ENCODE assay signal across 31 cellular contexts in the genomic region with DNA sequence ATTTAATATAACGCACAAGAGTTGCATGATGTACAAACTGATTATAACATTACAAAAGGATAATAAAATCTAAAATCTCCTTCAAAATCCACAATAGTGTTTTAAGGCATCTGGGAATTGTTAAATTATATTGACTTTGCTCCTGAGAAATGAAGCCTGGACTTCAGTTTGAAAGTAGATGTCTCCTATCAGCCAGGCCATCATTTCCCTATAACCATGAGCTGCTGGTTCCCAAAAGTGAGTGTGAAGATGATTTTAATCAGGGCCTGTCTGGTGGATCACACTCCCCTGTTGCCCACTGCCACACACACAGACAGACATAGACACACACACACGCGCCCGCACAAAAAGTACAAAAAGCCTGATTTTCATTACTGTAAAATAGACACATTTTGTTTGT.
"Had no signal": no experiment of that assay in that cellular context is flagged by ENCODE, and none has a peak within 500 bp of the region (broad histone marks: within the 10 kb centered on the region; RNA-seq: fewer than 3 reads in every experiment).

No MANE protein-coding gene starts in this region.

- H3K36me3 ChIP-seq: neural progenitor cell, ovary, right lobe of liver, sigmoid colon, spleen, suprapubic skin, tibial artery, transverse colon, upper lobe of right lung, uterus had no signal

- H3K4me1 ChIP-seq: neural progenitor cell, parathyroid adenoma, psoas muscle, sigmoid colon, spleen, suprapubic skin, testis, tibial artery, transverse colon, upper lobe of right lung, uterus had no signal

- H3K27ac ChIP-seq: neural progenitor cell, ovary, parathyroid adenoma, psoas muscle, right lobe of liver, sigmoid colon, spleen, suprapubic skin, testis, tibial artery, transverse colon, upper lobe of right lung, uterus had no signal

- H3K4me1 Mint-ChIP-seq: naive thymus-derived CD8-positive, alpha-beta T cell; stimulated activated memory B cell treated with anti-CD40 and anti-IgM and Interleukin-4, amounts not matched to agents 10 μg/mL and 1 μg/mL and 100 μg/mL, for 72 hours; stimulated activated naive CD8-positive, alpha-beta T cell treated with anti-CD3 and anti-CD28 coated beads, Interleukin-15, amount 100 ng/mL, for 72 hours had no signal

- H3K4me3 Mint-ChIP-seq: naive thymus-derived CD8-positive, alpha-beta T cell; natural killer cell treated with Interleukin-12 subunit alpha and Interleukin-12 subunit beta and Interleukin-15 and Interleukin-18, amount 100 ng/mL, for 72 hours; neural progenitor cell; stimulated activated memory B cell treated with anti-CD40 and anti-IgM and Interleukin-4, amounts not matched to agents 10 μg/mL and 1 μg/mL and 100 μg/mL, for 72 hours; stimulated activated naive CD8-positive, alpha-beta T cell treated with anti-CD3 and anti-CD28 coated beads, Interleukin-15, amount 100 ng/mL, for 72 hours; type B pancreatic cell had no signal

- ATAC-seq: naive thymus-derived CD8-positive, alpha-beta T cell; natural killer cell treated with Interleukin-12 subunit alpha and Interleukin-12 subunit beta and Interleukin-15 and Interleukin-18, amount 100 ng/mL, for 72 hours; psoas muscle; right cardiac atrium; right lobe of liver; stimulated activated naive CD8-positive, alpha-beta T cell treated with anti-CD3 and anti-CD28 coated beads, Interleukin-15, amount 100 ng/mL, for 72 hours; stimulated activated naive CD8-positive, alpha-beta T cell treated with anti-CD3 and anti-CD28 coated beads, Interleukin-15, Interleukin-2, amounts not matched to agents 100 U/mL and 50 U/mL, for 24 hours; upper lobe of right lung had no signal

- DNase-seq: naive thymus-derived CD8-positive, alpha-beta T cell; occipital lobe; ovary; posterior cingulate gyrus; psoas muscle; right cardiac atrium; right lobe of liver; sigmoid colon; small intestine; spleen; stimulated activated CD4-positive, alpha-beta T cell treated with anti-CD3 and anti-CD28 coated beads, Interleukin-12 subunit alpha, Interleukin-12 subunit beta, amount 100 ng/mL, for 4 hours; stimulated activated CD4-positive, alpha-beta T cell treated with anti-CD3 and anti-CD28 coated beads, Interleukin-1b, Interleukin-23, amount 100 ng/mL, for 48 hours; stimulated activated CD4-positive, alpha-beta T cell treated with anti-CD3 and anti-CD28 coated beads, Interleukin-4, amount 100 ng/mL, for 1 hour; stimulated activated CD4-positive, alpha-beta T cell treated with anti-CD3 and anti-CD28 coated beads, Interleukin-4, amount 100 ng/mL, for 4 hours; stimulated activated CD8-positive, alpha-beta memory T cell treated with anti-CD3 and anti-CD28 coated beads, Interleukin-4, amount 100 ng/mL, for 48 hours; stimulated activated naive CD4-positive, alpha-beta T cell; stimulated activated naive CD8-positive, alpha-beta T cell treated with anti-CD3 and anti-CD28 coated beads, Interleukin-15, amount 100 ng/mL, for 72 hours; stimulated activated naive CD8-positive, alpha-beta T cell treated with anti-CD3 and anti-CD28 coated beads, Interleukin-15, Interleukin-2, amounts not matched to agents 100 U/mL and 50 U/mL, for 24 hours; substantia nigra; testis; tibial artery; transverse colon; upper lobe of right lung; uterus had no signal

- H3K27me3 ChIP-seq: neural progenitor cell, ovary, right lobe of liver, sigmoid colon, spleen, suprapubic skin, testis, tibial artery, transverse colon, upper lobe of right lung, uterus had no signal

- H2AFZ ChIP-seq: neural progenitor cell, parathyroid adenoma had no signal

- H3K27me3 Mint-ChIP-seq: natural killer cell treated with Interleukin-12 subunit alpha and Interleukin-12 subunit beta and Interleukin-15 and Interleukin-18, amount 100 ng/mL, for 72 hours; progenitor cell of endocrine pancreas; stimulated activated memory B cell treated with anti-CD40 and anti-IgM and Interleukin-4, amounts not matched to agents 10 μg/mL and 1 μg/mL and 100 μg/mL, for 72 hours; stimulated activated naive CD8-positive, alpha-beta T cell treated with anti-CD3 and anti-CD28 coated beads, Interleukin-15, amount 100 ng/mL, for 72 hours; type B pancreatic cell had no signal

- H3K4me3 ChIP-seq: neural progenitor cell, ovary, psoas muscle, right lobe of liver, sigmoid colon, spleen, suprapubic skin, testis, tibial artery, transverse colon, upper lobe of right lung, uterus had no signal

- H3K9ac ChIP-seq: neural progenitor cell, parathyroid adenoma had no signal

- H3K4me2 ChIP-seq: neural progenitor cell had no signal

- H3K79me2 ChIP-seq: parathyroid adenoma had no signal

- H3K9me3 Mint-ChIP-seq: stimulated activated memory B cell treated with anti-CD40 and anti-IgM and Interleukin-4, amounts not matched to agents 10 μg/mL and 1 μg/mL and 100 μg/mL, for 72 hours; stimulated activated naive CD8-positive, alpha-beta T cell treated with anti-CD3 and anti-CD28 coated beads, Interleukin-15, amount 100 ng/mL, for 72 hours; type B pancreatic cell had no signal

- H3K36me3 Mint-ChIP-seq: natural killer cell treated with Interleukin-12 subunit alpha and Interleukin-12 subunit beta and Interleukin-15 and Interleukin-18, amount 100 ng/mL, for 72 hours; neural progenitor cell; stimulated activated memory B cell treated with anti-CD40 and anti-IgM and Interleukin-4, amounts not matched to agents 10 μg/mL and 1 μg/mL and 100 μg/mL, for 72 hours; type B pancreatic cell had no signal

- H3K27ac Mint-ChIP-seq: naive thymus-derived CD8-positive, alpha-beta T cell; natural killer cell treated with Interleukin-12 subunit alpha and Interleukin-12 subunit beta and Interleukin-15 and Interleukin-18, amount 100 ng/mL, for 72 hours; neural progenitor cell; progenitor cell of endocrine pancreas; stimulated activated memory B cell treated with anti-CD40 and anti-IgM and Interleukin-4, amounts not matched to agents 10 μg/mL and 1 μg/mL and 100 μg/mL, for 72 hours; stimulated activated naive CD8-positive, alpha-beta T cell treated with anti-CD3 and anti-CD28 coated beads, Interleukin-15, amount 100 ng/mL, for 72 hours; type B pancreatic cell had no signal

- H3K9me3 ChIP-seq: ovary, psoas muscle, right lobe of liver, sigmoid colon, suprapubic skin, testis, tibial artery, transverse colon, upper lobe of right lung, uterus had no signal
